8 cellular contexts compared by ENCODE assay signal in genomic region chr2:207142461-207142860, GRCh38. TPM values are rescaled to one million over a fixed set of nuclear protein-coding genes. Genes with fewer than 3 reads are reported as not detected.
DNase-seq lines count a peak whose midpoint lies in the region; ATAC-seq, FAIRE-seq and TF ChIP-seq lines count a peak whose summit lies in the region.

No MANE protein-coding gene starts in this region.

- H3K27ac ChIP-seq in HepG2 (ENCODE audit: extremely low read length, insufficient read depth, low read length) (no peak overlapping the region), transverse colon (peak overlapping the region; percentile 74 to 90 (median 86))

- WGBS in HepG2 (ENCODE audit: low lambda C conversion rate), result 99% methylated on average over 3 of the region's 3 CpGs
- 57 to 64% methylated on average over 3 of the region's 3 CpGs for WGBS in transverse colon (ENCODE audit: low coverage in 1 of 2), 2 donors

- no peaks in the 10 kb centered on the region for H3K36me3 ChIP-seq in HepG2 (replicated peaks in 1 of 2; ENCODE audit: control insufficient read depth in 1 of 2, insufficient read depth in 2 of 2, low read length in 2 of 2)
- no peaks in the 10 kb centered on the region for H3K36me3 ChIP-seq in transverse colon

- H3K9me3 Mint-ChIP-seq in activated naive CD8-positive, alpha-beta T cell treated with anti-CD3 and anti-CD28 coated beads for 36 hours, result no peaks in the 10 kb centered on the region

- no peaks in the 10 kb centered on the region for H4K20me1 ChIP-seq in HepG2 (ENCODE audit: insufficient read depth, low read length)

- DNase-seq in GM12892 (ENCODE audit: insufficient read length), result no peak
- no peak for DNase-seq in activated naive CD8-positive, alpha-beta T cell treated with anti-CD3 and anti-CD28 coated beads for 36 hours
- DNase-seq in HepG2 (ENCODE audit: low spot score), result no peak
- no peak for DNase-seq in transverse colon
- DNase-seq in NCI-H2107 (lab: John Stamatoyannopoulos, UW), result no peak
- no peak for DNase-seq in H4 (ENCODE audit: low spot score)

- TF ChIP-seq POLR2A in GM12892 (IDR thresholded peaks at IDR 0.05; ENCODE audit: low read depth, low read length), result no peak
- no peak for TF ChIP-seq POLR2A in HepG2 (IDR thresholded peaks at IDR 0.05; ENCODE audit: insufficient read depth in 1 of 2, low read depth in 2 of 2, low read length in 2 of 2)
- TF ChIP-seq POLR2A in transverse colon (IDR thresholded peaks at IDR 0.05), result no peak

- no peak for TF ChIP-seq RAD21 in HepG2 (CRISPR knock-in tag; IDR thresholded peaks at IDR 0.05)

- BruUV-seq in HepG2 (replicated peaks; lab: Mats Ljungman, UMichigan), result no TSS peak

- peaks cover 67% of the 10 kb centered on the region for H3K4me1 Mint-ChIP-seq in activated naive CD8-positive, alpha-beta T cell treated with anti-CD3 and anti-CD28 coated beads for 36 hours

- peak; percentile 24; the same call in 1 of the 2 replicates for TF ChIP-seq CTCF in HepG2 (CRISPR knock-in tag; IDR thresholded peaks at IDR 0.05)
- TF ChIP-seq CTCF in transverse colon (IDR thresholded peaks at IDR 0.05), result no peak

- H3K4me3 ChIP-seq in HepG2 (replicated peaks in 1 of 3; ENCODE audit: insufficient read depth in 1 of 3, low read depth in 2 of 3, low read length in 3 of 3), result no peak overlapping the region
- no peak overlapping the region for H3K4me3 ChIP-seq in transverse colon

- no peak overlapping the region for H3K4me2 ChIP-seq in HepG2 (ENCODE audit: low read depth, low read length)

- in situ Hi-C loops in HepG2 (cut with HindIII; ENCODE audit: extremely low pct_ligation_motif_present, low pct_unique_long_range_greater_than_20kb) (no loop called here), transverse colon (cut with MboI; ENCODE audit: low pct_ligation_motif_present in 1 of 4, low pct_unique_long_range_greater_than_20kb in 1 of 4, low sequenced_read_pairs in 3 of 4) (no loop called here)

- peaks cover 29% of the 10 kb centered on the region for H3K36me3 Mint-ChIP-seq in activated naive CD8-positive, alpha-beta T cell treated with anti-CD3 and anti-CD28 coated beads for 36 hours

- no peaks in the 10 kb centered on the region for H3K79me2 ChIP-seq in HepG2 (ENCODE audit: insufficient read depth, low read length)

- peak; percentile 70 for FAIRE-seq in GM12892 (lab: Jason Lieb, UNC)
- no peak for FAIRE-seq in HepG2 (lab: Jason Lieb, UNC)

- H3K9ac ChIP-seq in HepG2 (ENCODE audit: insufficient read depth, low read depth, low read length), result no peak overlapping the region

- H2AFZ ChIP-seq in HepG2 (ENCODE audit: low read length), result no peak overlapping the region

- CTCF ChIA-PET in HepG2 (lab: Yijun Ruan, JAX; ENCODE audit: low intra/inter-chr PET ratio, low total read pairs), result no interaction called here

- ATAC-seq in HG03378 (IDR thresholded peaks at IDR 0.05; ENCODE audit: unreplicated experiment), result peak; percentile 46
- ATAC-seq in HepG2, result peak; percentile 53; the same call in 2 of the 3 replicates
- ATAC-seq in GM18907 (IDR thresholded peaks at IDR 0.05; ENCODE audit: unreplicated experiment), result no peak

- H3K9me3 ChIP-seq in HepG2 (ENCODE audit: low read length), result no peaks in the 10 kb centered on the region
- no peaks in the 10 kb centered on the region for H3K9me3 ChIP-seq in transverse colon

- TF ChIP-seq EP300 in HepG2 (IDR thresholded peaks at IDR 0.05; ENCODE audit: low read depth in 2 of 2, low read length in 2 of 2), result no peak
- TF ChIP-seq EP300 in HepG2 (CRISPR knock-in tag; IDR thresholded peaks at IDR 0.05; ENCODE audit: borderline replicate concordance), result no peak
- TF ChIP-seq EP300 in transverse colon (IDR thresholded peaks at IDR 0.05; ENCODE audit: low read depth), result no peak

- intact Hi-C loops in HepG2 (cut with micrococcal nuclease; ENCODE audit: unreplicated experiment) (no loop called here), transverse colon (cut with DNase I; ENCODE audit: low total_unique reads) (loop anchor here (5.0 kb wide), 1 partner anchor 1115 kb away; the partner anchor contains the start of gene IDH1)

- peak overlapping the region; percentile 87 for H3K27ac Mint-ChIP-seq in activated naive CD8-positive, alpha-beta T cell treated with anti-CD3 and anti-CD28 coated beads for 36 hours

- H3K4me1 ChIP-seq in HepG2 (ENCODE audit: insufficient read depth, low read length), result peaks cover 9% of the 10 kb centered on the region
- H3K4me1 ChIP-seq in transverse colon, result peaks cover 15 to 42% (median 21%) of the 10 kb centered on the region in 4 donors

- POLR2A ChIA-PET in HepG2 (lab: Yijun Ruan, JAX), result interaction anchor here (0.9 kb wide), 1 partner anchor 24 kb away, joined by 4 read pairs; the partner anchor contains the start of gene KLF7

- H3K27me3 ChIP-seq in HepG2 (ENCODE audit: control insufficient read depth in 1 of 2, insufficient read depth in 2 of 2, low read length in 2 of 2) (no peaks in the 10 kb centered on the region), transverse colon (no peaks in the 10 kb centered on the region)

- H3K27me3 Mint-ChIP-seq in activated naive CD8-positive, alpha-beta T cell treated with anti-CD3 and anti-CD28 coated beads for 36 hours, result no peaks in the 10 kb centered on the region

- peak overlapping the region; percentile 63 for H3K4me3 Mint-ChIP-seq in activated naive CD8-positive, alpha-beta T cell treated with anti-CD3 and anti-CD28 coated beads for 36 hours

TF ChIP-seq in HepG2, 621 proteins besides CTCF, POLR2A, EP300 and RAD21:
- TF ChIP-seq ZKSCAN1 (IDR thresholded peaks at IDR 0.05; ENCODE audit: low read length) (peak; percentile 64; the same call in 1 of the 2 replicates), SP1 (IDR thresholded peaks at IDR 0.05) (no peak), SP1 (CRISPR knock-in tag; IDR thresholded peaks at IDR 0.05) (no peak)

RNA-seq across cellular contexts. Expression of gene KLF7, which starts 23.3 kb away (rescaled TPM):
- polyA plus RNA-seq in GM12892 (2012; ENCODE audit: missing spikeins), result 13.5 TPM
- total RNA-seq in activated naive CD8-positive, alpha-beta T cell treated with anti-CD3 and anti-CD28 coated beads for 36 hours, result 10 to 100 TPM in 1 of 2 experiments, 1 to 10 TPM in 1; 8.2 to 10.1 TPM
- total RNA-seq in HepG2 (2016; rRNA removed; fragmentation: Illumina TruSeq; extraction: Trizol) (1.9 and 2.6 TPM in 2 replicates), transverse colon (10 to 100 TPM in 1 of 4 donors, 1 to 10 TPM in 3; 6.2 to 43.4 (median 6.8) TPM)
- total RNA-seq in HepG2 (2016; cell fraction: cytosol; rRNA removed; fragmentation: Illumina TruSeq; extraction: Trizol; ENCODE audit: low read depth), result 1.4 and 2.0 TPM in 2 replicates
- 2.4 and 3.0 TPM in 2 replicates for total RNA-seq in HepG2 (2016; cell fraction: insoluble cytoplasmic fraction; rRNA removed; fragmentation: Illumina TruSeq; extraction: Trizol)
- total RNA-seq in HepG2 (2016; cell fraction: membrane; rRNA removed; fragmentation: Illumina TruSeq; extraction: Trizol), result 0.93 and 1.1 TPM in 2 replicates
- 2.5 and 4.1 TPM in 2 replicates for total RNA-seq in HepG2 (2016; cell fraction: nucleus; rRNA removed; fragmentation: Illumina TruSeq; extraction: Trizol)
- polyA plus RNA-seq in HepG2 (2011; rRNA removed), result 5.4 and 6.3 TPM in 2 replicates
- 4.0 and 4.2 TPM in 2 replicates for polyA plus RNA-seq in HepG2 (2011; cell fraction: cytosol; rRNA removed)
- polyA plus RNA-seq in HepG2 (2011; cell fraction: nucleus; rRNA removed), result 21.1 and 21.4 TPM in 2 replicates
- 6.5 and 7.0 TPM in 2 replicates for polyA plus RNA-seq in HepG2 (2012)
- 0.11 and 0.31 TPM in 2 replicates for polyA plus RNA-seq in HepG2 (2016; cell fraction: cytosol; fragmentation: Illumina TruSeq; extraction: Trizol; ENCODE audit: low read depth)
- polyA plus RNA-seq in HepG2 (2016; cell fraction: insoluble cytoplasmic fraction; fragmentation: Illumina TruSeq; extraction: Trizol; ENCODE audit: low read depth), result 1.3 and 1.4 TPM in 2 replicates
- polyA plus RNA-seq in HepG2 (2016; cell fraction: membrane; fragmentation: Illumina TruSeq; extraction: Trizol; ENCODE audit: low read depth), result 0.61 and 1.3 TPM in 2 replicates
- 3.3 TPM in 2 replicates for polyA plus RNA-seq in HepG2 (2016; cell fraction: nucleus; fragmentation: Illumina TruSeq; extraction: Trizol; ENCODE audit: insufficient read depth, low read depth)
- 7.1 and 25.2 TPM in 2 replicates for polyA minus RNA-seq in HepG2 (2011; rRNA and poly(A)+ RNA removed; ENCODE audit: low replicate concordance)
- 2.5 and 3.4 TPM in 2 replicates for polyA minus RNA-seq in HepG2 (2011; cell fraction: cytosol; rRNA and poly(A)+ RNA removed)
- polyA minus RNA-seq in HepG2 (2011; cell fraction: nucleus; rRNA and poly(A)+ RNA removed), result 18.7 and 20.8 TPM in 2 replicates
- total RNA-seq in H4 (2014; rRNA removed; shearing (Covaris generic)), result 2.6 and 6.8 TPM in 2 replicates
